ENCODE assay signal across 1 cellular context in the genomic region with DNA sequence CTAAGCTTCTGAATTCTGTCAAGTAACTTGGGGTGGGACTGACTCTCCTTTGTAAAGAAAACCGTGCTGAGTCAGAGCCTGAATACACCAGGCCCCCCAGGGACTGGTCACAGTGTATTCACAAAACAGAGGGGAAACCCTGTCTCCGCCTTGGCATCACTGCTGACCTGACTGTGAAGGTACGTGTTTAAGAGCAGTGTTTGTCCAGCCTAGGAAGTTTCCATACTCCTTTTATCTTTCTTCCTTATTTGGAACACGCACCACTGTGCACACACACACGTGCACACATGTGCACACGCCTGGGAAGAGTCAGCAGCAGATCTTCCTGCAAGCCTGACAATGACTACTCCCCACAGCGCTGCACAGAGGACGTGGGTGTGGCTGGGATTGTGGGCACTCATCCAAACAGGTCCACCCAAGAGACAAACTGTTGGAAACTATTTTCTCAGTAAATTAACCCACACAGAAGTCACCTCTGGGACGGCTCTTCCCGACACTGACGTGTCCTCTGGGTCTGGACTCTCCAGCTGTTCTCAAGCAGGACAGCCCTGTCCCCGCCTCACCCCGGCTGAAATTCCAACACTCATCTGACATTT.
TF ChIP-seq lines count a peak whose summit lies in the region.

No MANE protein-coding gene starts in this region.

TF ChIP-seq in A549, 52 proteins besides CTCF, POLR2A, EP300 and RAD21 (continued from another document):
- TF ChIP-seq TFCP2L1 (CRISPR knock-in tag; IDR thresholded peaks at IDR 0.05), result no peak
- TF ChIP-seq, protein P1, sequence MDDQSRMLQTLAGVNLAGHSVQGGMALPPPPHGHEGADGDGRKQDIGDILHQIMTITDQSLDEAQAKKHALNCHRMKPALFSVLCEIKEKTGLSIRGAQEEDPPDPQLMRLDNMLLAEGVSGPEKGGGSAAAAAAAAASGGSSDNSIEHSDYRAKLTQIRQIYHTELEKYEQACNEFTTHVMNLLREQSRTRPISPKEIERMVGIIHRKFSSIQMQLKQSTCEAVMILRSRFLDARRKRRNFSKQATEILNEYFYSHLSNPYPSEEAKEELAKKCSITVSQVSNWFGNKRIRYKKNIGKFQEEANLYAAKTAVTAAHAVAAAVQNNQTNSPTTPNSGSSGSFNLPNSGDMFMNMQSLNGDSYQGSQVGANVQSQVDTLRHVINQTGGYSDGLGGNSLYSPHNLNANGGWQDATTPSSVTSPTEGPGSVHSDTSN (IDR thresholded peaks at IDR 0.05), result no peak
- TF ChIP-seq, protein P2, sequence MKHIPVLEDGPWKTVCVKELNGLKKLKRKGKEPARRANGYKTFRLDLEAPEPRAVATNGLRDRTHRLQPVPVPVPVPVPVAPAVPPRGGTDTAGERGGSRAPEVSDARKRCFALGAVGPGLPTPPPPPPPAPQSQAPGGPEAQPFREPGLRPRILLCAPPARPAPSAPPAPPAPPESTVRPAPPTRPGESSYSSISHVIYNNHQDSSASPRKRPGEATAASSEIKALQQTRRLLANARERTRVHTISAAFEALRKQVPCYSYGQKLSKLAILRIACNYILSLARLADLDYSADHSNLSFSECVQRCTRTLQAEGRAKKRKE (CRISPR knock-in tag; IDR thresholded peaks at IDR 0.05; ENCODE audit: low read depth), result no peak
- TF ChIP-seq FOSL2 (IDR thresholded peaks at IDR 0.05), result no peak
- TF ChIP-seq FOSL2 (CRISPR knock-in tag; IDR thresholded peaks at IDR 0.05), result peak; percentile 55; the same call in 1 of the 2 replicates
- no peak for TF ChIP-seq ZNF302 (CRISPR knock-in tag; IDR thresholded peaks at IDR 0.05)
- TF ChIP-seq ESRRA (IDR thresholded peaks at IDR 0.05; ENCODE audit: borderline replicate concordance, low read length), result no peak
- TF ChIP-seq HOXB13 (CRISPR knock-in tag; IDR thresholded peaks at IDR 0.05; ENCODE audit: low read depth), result no peak
- no peak for TF ChIP-seq RCOR1 (IDR thresholded peaks at IDR 0.05; ENCODE audit: low read depth, low read length)
- no peak for TF ChIP-seq SREBF2 (IDR thresholded peaks at IDR 0.05)
- peak; percentile 48; the same call in 1 of the 2 replicates for TF ChIP-seq BHLHE40 (IDR thresholded peaks at IDR 0.05; ENCODE audit: low read depth, low read length)
- TF ChIP-seq EHMT2 (IDR thresholded peaks at IDR 0.05; ENCODE audit: low read depth), result no peak
- TF ChIP-seq, protein P3, sequence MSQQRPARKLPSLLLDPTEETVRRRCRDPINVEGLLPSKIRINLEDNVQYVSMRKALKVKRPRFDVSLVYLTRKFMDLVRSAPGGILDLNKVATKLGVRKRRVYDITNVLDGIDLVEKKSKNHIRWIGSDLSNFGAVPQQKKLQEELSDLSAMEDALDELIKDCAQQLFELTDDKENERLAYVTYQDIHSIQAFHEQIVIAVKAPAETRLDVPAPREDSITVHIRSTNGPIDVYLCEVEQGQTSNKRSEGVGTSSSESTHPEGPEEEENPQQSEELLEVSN (IDR thresholded peaks at IDR 0.05; ENCODE audit: borderline replicate concordance, low read depth), result no peak
- TF ChIP-seq JUN (IDR thresholded peaks at IDR 0.05), result 0 out of 5 replicates have a peak, but pooled peaks of 1 of the 2 experiments have one; percentile 20
- TF ChIP-seq MAFK (IDR thresholded peaks at IDR 0.05; ENCODE audit: partially characterized antibody), result peak; percentile 37
- peak; percentile 97 for TF ChIP-seq KDM1A (IDR thresholded peaks at IDR 0.05; ENCODE audit: low read depth)
- no peak for TF ChIP-seq PHF8 (IDR thresholded peaks at IDR 0.05; ENCODE audit: borderline replicate concordance, low read depth)
- TF ChIP-seq, protein P4, sequence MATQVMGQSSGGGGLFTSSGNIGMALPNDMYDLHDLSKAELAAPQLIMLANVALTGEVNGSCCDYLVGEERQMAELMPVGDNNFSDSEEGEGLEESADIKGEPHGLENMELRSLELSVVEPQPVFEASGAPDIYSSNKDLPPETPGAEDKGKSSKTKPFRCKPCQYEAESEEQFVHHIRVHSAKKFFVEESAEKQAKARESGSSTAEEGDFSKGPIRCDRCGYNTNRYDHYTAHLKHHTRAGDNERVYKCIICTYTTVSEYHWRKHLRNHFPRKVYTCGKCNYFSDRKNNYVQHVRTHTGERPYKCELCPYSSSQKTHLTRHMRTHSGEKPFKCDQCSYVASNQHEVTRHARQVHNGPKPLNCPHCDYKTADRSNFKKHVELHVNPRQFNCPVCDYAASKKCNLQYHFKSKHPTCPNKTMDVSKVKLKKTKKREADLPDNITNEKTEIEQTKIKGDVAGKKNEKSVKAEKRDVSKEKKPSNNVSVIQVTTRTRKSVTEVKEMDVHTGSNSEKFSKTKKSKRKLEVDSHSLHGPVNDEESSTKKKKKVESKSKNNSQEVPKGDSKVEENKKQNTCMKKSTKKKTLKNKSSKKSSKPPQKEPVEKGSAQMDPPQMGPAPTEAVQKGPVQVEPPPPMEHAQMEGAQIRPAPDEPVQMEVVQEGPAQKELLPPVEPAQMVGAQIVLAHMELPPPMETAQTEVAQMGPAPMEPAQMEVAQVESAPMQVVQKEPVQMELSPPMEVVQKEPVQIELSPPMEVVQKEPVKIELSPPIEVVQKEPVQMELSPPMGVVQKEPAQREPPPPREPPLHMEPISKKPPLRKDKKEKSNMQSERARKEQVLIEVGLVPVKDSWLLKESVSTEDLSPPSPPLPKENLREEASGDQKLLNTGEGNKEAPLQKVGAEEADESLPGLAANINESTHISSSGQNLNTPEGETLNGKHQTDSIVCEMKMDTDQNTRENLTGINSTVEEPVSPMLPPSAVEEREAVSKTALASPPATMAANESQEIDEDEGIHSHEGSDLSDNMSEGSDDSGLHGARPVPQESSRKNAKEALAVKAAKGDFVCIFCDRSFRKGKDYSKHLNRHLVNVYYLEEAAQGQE (IDR thresholded peaks at IDR 0.05), result no peak
